Comparison of ENCODE assay signal across 11 cellular contexts in genomic region chr2:216478151-216478550, GRCh38. TPM values are rescaled to one million over a fixed set of nuclear protein-coding genes. Genes with fewer than 3 reads are reported as not detected.
DNase-seq lines count a peak whose midpoint lies in the region; ATAC-seq and TF ChIP-seq lines count a peak whose summit lies in the region.
"Had no signal": no experiment of that assay in that cellular context is flagged by ENCODE, and none has a peak within 500 bp of the region (broad histone marks: within the 10 kb centered on the region; RNA-seq: fewer than 3 reads in every experiment).

No MANE protein-coding gene starts in this region.

- ATAC-seq in activated CD4-positive, CD25-positive, alpha-beta regulatory T cell treated with anti-CD3 and anti-CD28 coated beads, Interleukin-2, amount 50 U/mL, for 24 hours: peak; percentile 51 to 69
- peak; percentile 100 for ATAC-seq in foreskin keratinocyte
- peak; percentile 94 for ATAC-seq in stimulated activated naive CD8-positive, alpha-beta T cell treated with anti-CD3 and anti-CD28 coated beads, Interleukin-15, Interleukin-2, amounts not matched to agents 100 U/mL and 50 U/mL, for 24 hours
- ATAC-seq: right cardiac atrium had no signal

- H3K27ac ChIP-seq in foreskin keratinocyte: no peak overlapping the region
- H3K27ac ChIP-seq: A549 had no signal

- no peaks in the 10 kb centered on the region for H3K27me3 ChIP-seq in foreskin keratinocyte

- no peak for DNase-seq in activated CD4-positive, CD25-positive, alpha-beta regulatory T cell treated with anti-CD3 and anti-CD28 coated beads, Interleukin-2, amount 50 U/mL, for 72 hours
- DNase-seq in SK-MEL-5 (ENCODE audit: low read depth, low spot score) (peak; percentile 89), foreskin keratinocyte (peak; percentile 75 to 90), activated gamma-delta T cell (lab: John Stamatoyannopoulos, UW) (no peak), NCI-H510A (lab: John Stamatoyannopoulos, UW) (no peak), NCI-H146 (lab: John Stamatoyannopoulos, UW) (no peak)
- DNase-seq in stimulated activated naive CD8-positive, alpha-beta T cell treated with anti-CD3 and anti-CD28 coated beads, Interleukin-15, Interleukin-2, amounts not matched to agents 100 U/mL and 50 U/mL, for 24 hours: peak; percentile 42
- DNase-seq: NK-92 treated with Interleukin-12 subunit alpha and Interleukin-12 subunit beta, amount 100 ng/mL, for 24 hours; right cardiac atrium had no signal

- TF ChIP-seq CTCF in foreskin keratinocyte (conservative IDR thresholded peaks at IDR 0.05): no peak

- peaks cover 6% of the 10 kb centered on the region for H3K4me1 ChIP-seq in foreskin keratinocyte
- H3K4me1 ChIP-seq: A549 had no signal

- in situ Hi-C loops in SK-MEL-5 (cut with HindIII; ENCODE audit: low pct_unique_long_range_greater_than_20kb, low sequenced_read_pairs): no loop called here

RNA-seq across cellular contexts. Expression of gene RPL37A, which starts 20.5 kb away (rescaled TPM):
- 3,239 and 3,688 TPM in 2 replicates for total RNA-seq in SK-MEL-5 (2014; rRNA removed; shearing (Covaris generic))
- polyA plus RNA-seq in SK-MEL-5 (2015; cell fraction: cytosol; rRNA removed): 859 and 1,534 TPM in 2 replicates
- 289 and 331 TPM in 2 replicates for polyA plus RNA-seq in SK-MEL-5 (2015; cell fraction: nucleus; rRNA removed)
- 3,814 and 4,088 TPM in 2 replicates for total RNA-seq in foreskin keratinocyte
- polyA plus RNA-seq in foreskin keratinocyte: 5,509 and 5,859 TPM in 2 replicates

Comparison
In these comparisons a context has a peak if more than half of its experiments do, and no peak if none do; other contexts are left out.
1. DNase-seq: peak in SK-MEL-5 (single experiment), foreskin keratinocyte (2 of 2) and stimulated activated naive CD8-positive, alpha-beta T cell treated with anti-CD3 and anti-CD28 coated beads, Interleukin-15, Interleukin-2, amounts not matched to agents 100 U/mL and 50 U/mL, for 24 hours (single experiment); none in activated CD4-positive, CD25-positive, alpha-beta regulatory T cell treated with anti-CD3 and anti-CD28 coated beads, Interleukin-2, amount 50 U/mL, for 72 hours (single experiment), activated gamma-delta T cell (single experiment), NCI-H510A (single experiment) and NCI-H146 (single experiment).
2. Peak in every context shown above with its lines, with median percentiles within 50 percentile points of each other: ATAC-seq.